Comparison of ENCODE assay signal across 1 cellular context in the genomic region with DNA sequence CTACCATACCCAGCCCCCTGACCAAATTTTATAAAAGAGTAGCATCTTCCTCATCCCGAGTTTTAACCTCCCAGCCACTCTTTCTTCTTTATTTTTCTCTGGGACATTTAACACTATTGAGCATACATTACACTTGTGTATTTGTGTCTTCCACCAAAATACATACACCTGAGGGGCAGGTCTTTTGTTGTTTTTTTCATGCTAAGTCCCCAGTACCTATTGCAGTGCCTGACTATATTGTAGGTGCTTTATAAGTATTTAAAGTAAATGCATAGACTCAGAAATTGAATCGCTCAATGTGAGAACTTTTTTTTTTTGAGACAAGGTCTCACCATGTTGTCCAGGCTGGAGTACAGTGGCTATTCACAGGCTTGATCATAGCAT.
TF ChIP-seq lines count a peak whose summit lies in the region.

No MANE protein-coding gene starts in this region.

TF ChIP-seq in IMR-90, 13 proteins besides CTCF, POLR2A, EP300 and RAD21:
- no peak for TF ChIP-seq CEBPB (IDR thresholded peaks at IDR 0.05; ENCODE audit: low read depth, low read length)
- no peak for TF ChIP-seq CHD1 (IDR thresholded peaks at IDR 0.05; ENCODE audit: low read depth, low read length)
- no peak for TF ChIP-seq FOS (IDR thresholded peaks at IDR 0.05; ENCODE audit: low read depth, low read length)
- no peak for TF ChIP-seq BHLHE40 (IDR thresholded peaks at IDR 0.05; ENCODE audit: low read depth, low read length)
- TF ChIP-seq NFE2L2 (IDR thresholded peaks at IDR 0.05; ENCODE audit: low read depth, low read length) = no peak
